ENCODE assay signal across 9 cellular contexts in the genomic region with DNA sequence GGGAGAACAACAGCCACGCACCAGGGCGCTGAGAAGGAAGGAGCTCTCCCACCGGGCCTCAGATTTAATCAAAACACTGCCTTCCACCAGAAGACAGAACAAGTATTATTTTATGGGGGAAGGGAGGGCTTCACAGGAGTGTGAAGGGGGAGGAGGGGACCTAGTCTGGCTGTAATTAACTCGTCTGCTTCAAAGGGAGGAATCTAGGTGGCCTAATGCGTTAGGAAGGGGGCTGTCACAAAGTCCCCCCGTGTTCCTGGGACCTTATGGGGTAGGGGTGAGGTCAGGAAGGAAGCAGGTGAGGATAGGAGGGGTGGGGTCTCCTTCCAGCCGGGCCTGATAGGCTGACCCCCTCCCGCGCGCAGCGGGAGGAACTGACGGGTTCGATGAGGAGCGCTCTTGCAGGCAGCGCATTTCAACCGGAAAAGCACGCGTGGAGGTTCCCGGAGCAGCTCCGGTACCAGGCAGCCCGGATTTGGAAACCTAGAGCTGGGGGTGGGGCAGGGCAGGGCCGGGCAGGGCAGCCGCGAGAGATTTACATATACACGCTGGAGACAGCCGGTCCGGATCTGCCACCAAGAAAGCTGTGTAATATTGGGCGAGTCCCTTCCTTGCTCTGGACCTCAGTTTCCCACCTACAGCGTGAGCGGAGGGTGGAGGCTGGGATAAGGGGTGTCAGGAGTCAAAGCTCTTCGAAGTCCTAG. TPM values are rescaled to one million over a fixed set of nuclear protein-coding genes. Genes with fewer than 3 reads are reported as not detected.
A peak's percentile ranks its signal among the peaks of the same experiment; 100 is the strongest.
DNase-seq lines count a peak whose midpoint lies in the region; TF ChIP-seq lines count a peak whose summit lies in the region.
"Had no signal": no experiment of that assay in that cellular context is flagged by ENCODE, and none has a peak within 500 bp of the region (broad histone marks: within the 10 kb centered on the region; RNA-seq: fewer than 3 reads in every experiment).

No MANE protein-coding gene starts in this region.

- DNase-seq in T-helper 1 cell = no peak
- peak; percentile 70 for DNase-seq in activated CD8-positive, alpha-beta memory T cell treated with anti-CD3 and anti-CD28 coated beads for 24 hours
- DNase-seq in fibroblast of gingiva (ENCODE audit: low read depth) = peak; percentile 40
- peak; percentile 30 for DNase-seq in nephron progenitor cell
- DNase-seq in G401 (ENCODE audit: low spot score) = no peak
- DNase-seq in NCI-H1694 (lab: John Stamatoyannopoulos, UW) = no peak
- DNase-seq in SIG-M5 (lab: John Stamatoyannopoulos, UW) = no peak

- H3K9me3 Mint-ChIP-seq in T-helper 1 cell treated with Interleukin-12 subunit alpha and Interleukin-12 subunit beta and Interleukin-4 antibody, amounts not matched to agents 30 μg/mL and 1 μg/mL, for 36 hours = no peaks in the 10 kb centered on the region
- no peaks in the 10 kb centered on the region for H3K9me3 Mint-ChIP-seq in nephron progenitor cell
- H3K9me3 Mint-ChIP-seq: activated naive CD4-positive, alpha-beta T cell treated with anti-CD3 and anti-CD28 coated beads, Interleukin-2, amount 50 U/mL, for 72 hours had no signal

- TF ChIP-seq CTCF in nephron progenitor cell (IDR thresholded peaks at IDR 0.05) = no peak

- H3K27ac Mint-ChIP-seq in T-helper 1 cell treated with Interleukin-12 subunit alpha and Interleukin-12 subunit beta and Interleukin-4 antibody, amounts not matched to agents 30 μg/mL and 1 μg/mL, for 36 hours = no peak overlapping the region
- H3K27ac Mint-ChIP-seq in nephron progenitor cell = no peak overlapping the region

- H3K36me3 Mint-ChIP-seq in T-helper 1 cell treated with Interleukin-12 subunit alpha and Interleukin-12 subunit beta and Interleukin-4 antibody, amounts not matched to agents 30 μg/mL and 1 μg/mL, for 36 hours (ENCODE audit: low read depth) = peaks cover 2% of the 10 kb centered on the region
- no peaks in the 10 kb centered on the region for H3K36me3 Mint-ChIP-seq in nephron progenitor cell (ENCODE audit: low read depth)
- H3K36me3 Mint-ChIP-seq: activated naive CD4-positive, alpha-beta T cell treated with anti-CD3 and anti-CD28 coated beads, Interleukin-2, amount 50 U/mL, for 72 hours had no signal

- H3K27me3 Mint-ChIP-seq in T-helper 1 cell treated with Interleukin-12 subunit alpha and Interleukin-12 subunit beta and Interleukin-4 antibody, amounts not matched to agents 30 μg/mL and 1 μg/mL, for 36 hours (ENCODE audit: low read depth) = peaks cover 54% of the 10 kb centered on the region
- peaks cover 10% of the 10 kb centered on the region for H3K27me3 Mint-ChIP-seq in nephron progenitor cell (ENCODE audit: low read depth, poor library complexity)

- peaks cover 13% of the 10 kb centered on the region for H3K4me1 Mint-ChIP-seq in T-helper 1 cell treated with Interleukin-12 subunit alpha and Interleukin-12 subunit beta and Interleukin-4 antibody, amounts not matched to agents 30 μg/mL and 1 μg/mL, for 36 hours (ENCODE audit: low read depth)
- H3K4me1 Mint-ChIP-seq in nephron progenitor cell = peaks cover 75% of the 10 kb centered on the region

- H3K4me3 Mint-ChIP-seq in T-helper 1 cell treated with Interleukin-12 subunit alpha and Interleukin-12 subunit beta and Interleukin-4 antibody, amounts not matched to agents 30 μg/mL and 1 μg/mL, for 36 hours = peak overlapping the region; percentile 76
- H3K4me3 Mint-ChIP-seq in nephron progenitor cell = peak overlapping the region; percentile 87

- in situ Hi-C loops in G401 (cut with HindIII; ENCODE audit: low sequenced_read_pairs) = no loop called here

RNA-seq across cellular contexts. Expression of a gene that starts 2.0 kb away (rescaled TPM):
- total RNA-seq in G401 (2014; rRNA removed; shearing (Covaris generic)) = 18.4 and 24.9 TPM in 2 replicates

Comparison
In these comparisons a context has a peak if more than half of its experiments do, and no peak if none do; other contexts are left out.
1. DNase-seq: peak in activated CD8-positive, alpha-beta memory T cell treated with anti-CD3 and anti-CD28 coated beads for 24 hours (single experiment), fibroblast of gingiva (single experiment) and nephron progenitor cell (single experiment); none in T-helper 1 cell (0 of 5), G401 (single experiment), NCI-H1694 (single experiment) and SIG-M5 (single experiment).